Comparison of ENCODE assay signal across 8 cellular contexts in genomic region chr1:235917267-235917811, GRCh38. TPM values are rescaled to one million over a fixed set of nuclear protein-coding genes. Genes with fewer than 3 reads are reported as not detected.
DNase-seq lines count a peak whose midpoint lies in the region; ATAC-seq and TF ChIP-seq lines count a peak whose summit lies in the region.

No MANE protein-coding gene starts in this region.

- no peak overlapping the region for H3K4me3 Mint-ChIP-seq in glutamatergic neuron (ENCODE audit: unreplicated experiment)

- TF ChIP-seq CTCF in glutamatergic neuron (IDR thresholded peaks at IDR 0.05; ENCODE audit: partially characterized antibody, unreplicated experiment), result no peak

- no peak overlapping the region for H3K4me3 ChIP-seq in skeletal muscle cell (ENCODE audit: low read depth, low read length)

- peak overlapping the region; percentile 48 for H3K27ac Mint-ChIP-seq in glutamatergic neuron (ENCODE audit: unreplicated experiment)

- DNase-seq in activated gamma-delta T cell treated with Interleukin-2 at 50 U/mL for 16 hours (peak; percentile 59), activated gamma-delta T cell (lab: John Stamatoyannopoulos, UW) (no peak), SHP77 (lab: John Stamatoyannopoulos, UW) (peak; percentile 56 to 66), glutamatergic neuron (no peak), skeletal muscle cell (ENCODE audit: low read depth) (peak; percentile 99)
- peak; percentile 52 for DNase-seq in activated gamma-delta T cell treated with anti-CD3 and anti-CD28 coated beads, Interleukin-2, amount 50 U/mL, for 16 hours (ENCODE audit: low read depth)

- H3K9me3 Mint-ChIP-seq in glutamatergic neuron (ENCODE audit: unreplicated experiment), result no peaks in the 10 kb centered on the region

- peaks cover 2% of the 10 kb centered on the region for H3K27me3 Mint-ChIP-seq in glutamatergic neuron (ENCODE audit: unreplicated experiment)

- ATAC-seq in HG03378 (IDR thresholded peaks at IDR 0.05; ENCODE audit: unreplicated experiment), result peak; percentile 95
- no peak for ATAC-seq in GM19328 (IDR thresholded peaks at IDR 0.05; ENCODE audit: unreplicated experiment)

- peaks cover 21% of the 10 kb centered on the region for H3K4me1 Mint-ChIP-seq in glutamatergic neuron (ENCODE audit: low read depth, unreplicated experiment)

- H3K36me3 Mint-ChIP-seq in glutamatergic neuron (ENCODE audit: unreplicated experiment), result no peaks in the 10 kb centered on the region

RNA-seq across cellular contexts. Expression of gene LYST, which starts 50.6 kb away (rescaled TPM):
- 33.6 TPM for total RNA-seq in glutamatergic neuron (ENCODE audit: unreplicated experiment)

Comparison
In these comparisons a context has a peak if more than half of its experiments do, and no peak if none do; other contexts are left out.
1. DNase-seq: peak in activated gamma-delta T cell treated with Interleukin-2 at 50 U/mL for 16 hours (single experiment), SHP77 (2 of 2), activated gamma-delta T cell treated with anti-CD3 and anti-CD28 coated beads, Interleukin-2, amount 50 U/mL, for 16 hours (single experiment) and skeletal muscle cell (single experiment); none in activated gamma-delta T cell (single experiment) and glutamatergic neuron (single experiment).